In the genomic region with DNA sequence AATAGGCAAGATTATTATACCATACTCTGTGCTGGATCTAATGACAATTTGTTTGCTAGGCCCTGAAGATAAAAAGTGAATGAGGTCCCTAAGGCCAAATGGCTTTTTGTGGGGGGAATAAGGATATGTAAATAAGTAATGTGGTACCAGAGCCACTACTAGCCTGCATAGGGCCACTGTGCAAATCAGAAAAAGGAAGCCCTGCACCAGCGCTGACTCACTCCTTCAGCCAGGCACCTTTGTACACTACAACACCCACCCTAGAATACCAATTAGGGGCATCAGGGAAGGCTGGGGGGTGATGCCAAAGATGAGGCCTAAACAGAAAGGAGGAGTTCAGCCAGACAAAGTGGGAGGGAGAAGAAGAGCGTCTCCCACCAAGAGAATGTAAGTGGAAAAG, we compare ENCODE assay signal across 1 cellular context.
TF ChIP-seq lines count a peak whose summit lies in the region.

No MANE protein-coding gene starts in this region.

TF ChIP-seq in HepG2, 621 proteins besides CTCF, POLR2A, EP300 and RAD21 (continued from another document):
- TF ChIP-seq, protein P1, sequence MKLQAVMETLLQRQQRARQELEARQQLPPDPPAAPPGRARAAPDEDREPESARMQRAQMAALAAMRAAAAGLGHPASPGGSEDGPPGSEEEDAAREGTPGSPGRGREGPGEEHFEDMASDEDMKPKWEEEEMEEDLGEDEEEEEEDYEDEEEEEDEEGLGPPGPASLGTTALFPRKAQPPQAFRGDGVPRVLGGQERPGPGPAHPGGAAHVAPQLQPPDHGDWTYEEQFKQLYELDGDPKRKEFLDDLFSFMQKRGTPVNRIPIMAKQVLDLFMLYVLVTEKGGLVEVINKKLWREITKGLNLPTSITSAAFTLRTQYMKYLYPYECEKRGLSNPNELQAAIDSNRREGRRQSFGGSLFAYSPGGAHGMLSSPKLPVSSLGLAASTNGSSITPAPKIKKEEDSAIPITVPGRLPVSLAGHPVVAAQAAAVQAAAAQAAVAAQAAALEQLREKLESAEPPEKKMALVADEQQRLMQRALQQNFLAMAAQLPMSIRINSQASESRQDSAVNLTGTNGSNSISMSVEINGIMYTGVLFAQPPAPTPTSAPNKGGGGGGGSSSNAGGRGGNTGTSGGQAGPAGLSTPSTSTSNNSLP (IDR thresholded peaks at IDR 0.05; ENCODE audit: low read depth, low read length), result no peak
TF ChIP-seq in HepG2: peak in this region for 1.
